ENCODE assay signal across 1 cellular context in genomic region chr12:109461049-109461845, GRCh38.
TF ChIP-seq lines count a peak whose summit lies in the region.

No MANE protein-coding gene starts in this region.

TF ChIP-seq in GM23338, 12 proteins besides CTCF, POLR2A, EP300 and RAD21 (continued from another document):
- TF ChIP-seq REST (IDR thresholded peaks at IDR 0.05; ENCODE audit: unreplicated experiment), result no peak
- no peak for TF ChIP-seq EZH2 (IDR thresholded peaks at IDR 0.05; ENCODE audit: low read depth, unreplicated experiment)
- TF ChIP-seq STAT1 (IDR thresholded peaks at IDR 0.05; ENCODE audit: unreplicated experiment), result no peak
- no peak for TF ChIP-seq ZNF114 (CRISPR knock-in tag; IDR thresholded peaks at IDR 0.05)
- TF ChIP-seq EZH2phosphoT487 (IDR thresholded peaks at IDR 0.05; ENCODE audit: unreplicated experiment), result no peak
- no peak for TF ChIP-seq NANOG (IDR thresholded peaks at IDR 0.05; ENCODE audit: borderline replicate concordance)
- TF ChIP-seq ETS1 (IDR thresholded peaks at IDR 0.05), result no peak
TF ChIP-seq in GM23338: peak in this region for 0.
